Comparison of ENCODE assay signal across 22 cellular contexts in genomic region chr6:148736779-148737412, GRCh38. TPM values are rescaled to one million over a fixed set of nuclear protein-coding genes. Genes with fewer than 3 reads are reported as not detected.
DNase-seq lines count a peak whose midpoint lies in the region; ATAC-seq, FAIRE-seq and TF ChIP-seq lines count a peak whose summit lies in the region.
"Had no signal": no experiment of that assay in that cellular context is flagged by ENCODE, and none has a peak within 500 bp of the region (broad histone marks: within the 10 kb centered on the region; RNA-seq: fewer than 3 reads in every experiment).

No MANE protein-coding gene starts in this region.

- no peak overlapping the region for H3K4me3 Mint-ChIP-seq in effector memory CD8-positive, alpha-beta T cell
- H3K4me3 Mint-ChIP-seq in immature natural killer cell, result no peak overlapping the region
- H3K4me3 Mint-ChIP-seq: nephron progenitor cell had no signal

- DNase-seq in ACHN (peak; percentile 45), GM12891 (ENCODE audit: insufficient read length, low spot score) (no peak), NOMO-1 treated with DMSO at 0.1 percent for 48 hours (lab: John Stamatoyannopoulos, UW; ENCODE audit: unreplicated experiment) (peak; percentile 45), ovary (no peak), KG1 (lab: John Stamatoyannopoulos, UW) (no peak), immature natural killer cell (no peak)
- DNase-seq in effector memory CD8-positive, alpha-beta T cell, result no peak
- DNase-seq: AML-193; amygdala; DMS 273 treated with DMSO at 0.1 percent for 48 hours; effector memory CD4-positive, alpha-beta T cell; islet precursor cell; Karpas-422; mesenchymal stem cell; NCI-H1930; NCI-H446; nephron progenitor cell; PC-9; psoas muscle; SK-N-SH had no signal

- peaks cover 5% of the 10 kb centered on the region for H3K4me1 ChIP-seq in ovary (ENCODE audit: insufficient read depth)
- H3K4me1 ChIP-seq: psoas muscle had no signal

- peak; percentile 42 for ATAC-seq in effector memory CD8-positive, alpha-beta T cell (replicated peaks)
- no peak for ATAC-seq in GM19035 (IDR thresholded peaks at IDR 0.05; ENCODE audit: unreplicated experiment)

- no peaks in the 10 kb centered on the region for H3K9me3 Mint-ChIP-seq in effector memory CD8-positive, alpha-beta T cell
- no peaks in the 10 kb centered on the region for H3K9me3 Mint-ChIP-seq in immature natural killer cell

- TF ChIP-seq POLR2A in GM12891 (IDR thresholded peaks at IDR 0.05; ENCODE audit: low read depth, low read length), result no peak
- no peak for TF ChIP-seq POLR2A in ovary (IDR thresholded peaks at IDR 0.05)

- no peaks in the 10 kb centered on the region for H3K27me3 Mint-ChIP-seq in effector memory CD8-positive, alpha-beta T cell
- peaks cover 0 to 2% (median 0%) of the 10 kb centered on the region in 3 donors for H3K27me3 Mint-ChIP-seq in immature natural killer cell (ENCODE audit: low read depth in 3 of 3)

- no peak overlapping the region for H3K27ac ChIP-seq in ovary
- H3K27ac ChIP-seq: PC-9, psoas muscle, tibial nerve had no signal

- intact Hi-C loops in ovary (cut with DNase I), result loop anchor here in 1 of 4 donors (10.0 kb wide), 1 partner anchor 1692 kb away; no protein-coding TSS in a partner anchor

- no peaks in the 10 kb centered on the region for H3K36me3 ChIP-seq in ovary
- H3K36me3 ChIP-seq: tibial nerve had no signal

- no peaks in the 10 kb centered on the region for H3K27me3 ChIP-seq in ovary
- H3K27me3 ChIP-seq: tibial nerve had no signal

- no peaks in the 10 kb centered on the region for H3K9me3 ChIP-seq in ovary
- H3K9me3 ChIP-seq: psoas muscle, SK-N-SH, tibial nerve had no signal

- no peak for TF ChIP-seq CTCF in ovary (IDR thresholded peaks at IDR 0.05)

- FAIRE-seq in GM12891 (lab: Jason Lieb, UNC), result peak; percentile 71

- H3K36me3 Mint-ChIP-seq in effector memory CD8-positive, alpha-beta T cell (ENCODE audit: insufficient read depth), result no peaks in the 10 kb centered on the region
- H3K36me3 Mint-ChIP-seq in immature natural killer cell, result no peaks in the 10 kb centered on the region

- H3K4me3 ChIP-seq in ovary, result no peak overlapping the region
- H3K4me3 ChIP-seq: PC-9, psoas muscle, tibial nerve had no signal

- in situ Hi-C loops in ACHN (cut with HindIII; ENCODE audit: low pct_ligation_motif_present, low pct_unique_long_range_greater_than_20kb, low sequenced_read_pairs), result no loop called here

- H3K4me1 Mint-ChIP-seq in effector memory CD8-positive, alpha-beta T cell (ENCODE audit: low read depth in 2 of 2), result peaks cover 0 to 2% of the 10 kb centered on the region in 2 donors
- peaks cover 0 to 4% of the 10 kb centered on the region in 2 donors for H3K4me1 Mint-ChIP-seq in immature natural killer cell

- 91 to 95% (median 95%) methylated on average over 5 of the region's 5 CpGs for WGBS in ovary, 3 donors

- H3K27ac Mint-ChIP-seq in effector memory CD8-positive, alpha-beta T cell, result peak overlapping the region in 1 of 2 donors; percentile 3
- H3K27ac Mint-ChIP-seq in immature natural killer cell, result no peak overlapping the region
- H3K27ac Mint-ChIP-seq: nephron progenitor cell had no signal

- TF ChIP-seq EP300 in ovary (IDR thresholded peaks at IDR 0.05), result no peak

TF ChIP-seq in GM12891, 5 proteins besides CTCF, POLR2A, EP300 and RAD21:
- no peak for TF ChIP-seq POU2F2 (IDR thresholded peaks at IDR 0.05; ENCODE audit: low read depth, low read length)
- TF ChIP-seq TAF1 (IDR thresholded peaks at IDR 0.05; ENCODE audit: low read depth, low read length), result no peak
- TF ChIP-seq SPI1 (IDR thresholded peaks at IDR 0.05; ENCODE audit: low read depth, low read length), result no peak
- TF ChIP-seq PAX5 (IDR thresholded peaks at IDR 0.05; ENCODE audit: insufficient read depth, low read length, severe bottlenecking), result no peak
- TF ChIP-seq POLR2AphosphoS5 (IDR thresholded peaks at IDR 0.05; ENCODE audit: low read depth, low read length), result no peak
TF ChIP-seq in GM12891: peak in this region for 0.

RNA-seq across cellular contexts. Expression of gene UST, which starts 9.9 kb away (rescaled TPM):
- 9.5 TPM for polyA plus RNA-seq in GM12891 (2012; ENCODE audit: low read depth, missing spikeins)
- 10 to 100 TPM; 12.3 to 19.3 (median 16.5) TPM for total RNA-seq in ovary
- polyA plus RNA-seq in ovary, result 10 to 100 TPM; 11.8 to 20.1 TPM
- polyA plus RNA-seq in immature natural killer cell, result 1 to 10 TPM; 3.7 to 6.9 (median 6.3) TPM

Comparison
In these comparisons a context has a peak if more than half of its experiments do, and no peak if none do; other contexts are left out.
1. DNase-seq: peak in ACHN (single experiment) and NOMO-1 treated with DMSO at 0.1 percent for 48 hours (single experiment); none in GM12891 (single experiment), effector memory CD8-positive, alpha-beta T cell (0 of 3), ovary (0 of 5), KG1 (single experiment) and immature natural killer cell (0 of 3).